In the genomic region with DNA sequence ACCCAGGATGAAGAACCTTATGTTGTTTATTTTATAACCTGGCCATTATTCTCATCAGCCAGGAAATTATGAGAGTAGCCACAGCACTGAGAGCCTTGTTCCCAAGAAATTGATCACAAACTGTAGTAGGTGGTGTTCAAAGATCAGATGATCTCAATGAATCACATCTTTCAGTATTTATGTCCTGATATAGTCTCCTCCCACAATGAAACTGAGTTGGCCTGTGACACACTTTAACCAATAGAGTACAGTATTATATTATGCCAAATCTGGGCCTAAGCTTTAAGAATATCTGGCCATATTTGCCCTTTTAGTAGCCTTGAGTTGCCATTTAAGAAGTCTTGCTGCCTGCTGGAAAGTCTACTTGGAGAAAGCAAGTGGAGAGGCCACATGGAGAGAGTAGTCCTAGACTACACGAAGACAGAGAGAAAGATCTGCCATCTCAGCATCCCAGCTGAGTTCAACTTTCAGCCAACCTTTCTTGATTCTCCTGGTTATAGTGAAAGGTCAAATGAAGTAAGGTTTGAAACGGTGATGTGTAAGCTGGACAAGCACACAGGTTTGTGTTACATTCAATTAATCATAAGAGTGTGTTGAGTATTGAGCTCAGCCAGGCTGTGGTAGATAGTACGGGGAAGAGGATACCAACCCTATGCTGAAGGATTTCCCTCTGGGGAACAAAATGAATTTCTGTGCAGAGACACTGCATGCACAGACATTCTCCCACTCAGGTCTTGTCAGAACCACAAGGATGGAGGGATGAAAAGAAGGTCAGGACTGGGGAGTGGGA, we compare ENCODE assay signal across 23 cellular contexts.
"Had no signal": no experiment of that assay in that cellular context is flagged by ENCODE, and none has a peak within 500 bp of the region (broad histone marks: within the 10 kb centered on the region; RNA-seq: fewer than 3 reads in every experiment).

No MANE protein-coding gene starts in this region.

- H3K36me3 ChIP-seq: ascending aorta, esophagus squamous epithelium, right atrium auricular region, spleen, tibial nerve had no signal

- H3K4me3 Mint-ChIP-seq: activated B cell treated with CpG ODN at 0.5 μM for 24 hours; activated CD8-positive, alpha-beta T cell treated with anti-CD3 and anti-CD28 coated beads for 36 hours; activated naive CD4-positive, alpha-beta T cell treated with anti-CD3 and anti-CD28 coated beads, Interleukin-2, amount 10 ng/mL, durations not matched to agents 7 days and 5 days; activated naive CD8-positive, alpha-beta T cell treated with anti-CD3 and anti-CD28 coated beads, Interleukin-2, amount 10 ng/mL, durations not matched to agents 7 days and 5 days; activated T-cell treated with anti-CD3 and anti-CD28 coated beads, Interleukin-2, amount 50 U/mL, for 4 hours; naive thymus-derived CD4-positive, alpha-beta T cell; neural crest cell; T-helper 2 cell treated with Interferon-gamma antibody and Interleukin-4, amounts not matched to agents 5 μg/mL and 100 μg/mL, for 36 hours had no signal

- DNase-seq: activated B cell treated with CpG ODN at 0.5 μM for 24 hours; activated CD8-positive, alpha-beta T cell treated with anti-CD3 and anti-CD28 coated beads for 36 hours; activated gamma-delta T cell; activated naive CD4-positive, alpha-beta T cell treated with anti-CD3 and anti-CD28 coated beads, Interleukin-2, amount 10 ng/mL, durations not matched to agents 7 days and 5 days; activated naive CD8-positive, alpha-beta T cell treated with anti-CD3 and anti-CD28 coated beads, Interleukin-2, amount 10 ng/mL, durations not matched to agents 7 days and 5 days; activated T-cell treated with anti-CD3 and anti-CD28 coated beads, Interleukin-2, amount 50 U/mL, for 4 hours; central memory CD4-positive, alpha-beta T cell; effector CD8-positive, alpha-beta T cell; esophagus squamous epithelium; glutamatergic neuron; islet precursor cell; left ventricle myocardium superior; naive thymus-derived CD4-positive, alpha-beta T cell; nucleus accumbens; spleen; stimulated activated naive CD4-positive, alpha-beta T cell treated with Interleukin-2 at 50 U/mL for 16 hours; T-helper 1 cell had no signal

- H3K27ac ChIP-seq: esophagus squamous epithelium, parathyroid adenoma, spleen, tibial nerve had no signal

- H3K4me3 ChIP-seq: ascending aorta, esophagus squamous epithelium, right atrium auricular region, spleen, tibial nerve had no signal

- H3K36me3 Mint-ChIP-seq: activated naive CD4-positive, alpha-beta T cell treated with anti-CD3 and anti-CD28 coated beads, Interleukin-2, amount 10 ng/mL, durations not matched to agents 7 days and 5 days; activated naive CD8-positive, alpha-beta T cell treated with anti-CD3 and anti-CD28 coated beads, Interleukin-2, amount 10 ng/mL, durations not matched to agents 7 days and 5 days had no signal

- H3K27me3 Mint-ChIP-seq: activated B cell treated with CpG ODN at 0.5 μM for 24 hours; activated naive CD4-positive, alpha-beta T cell treated with anti-CD3 and anti-CD28 coated beads, Interleukin-2, amount 10 ng/mL, durations not matched to agents 7 days and 5 days; activated naive CD8-positive, alpha-beta T cell treated with anti-CD3 and anti-CD28 coated beads, Interleukin-2, amount 10 ng/mL, durations not matched to agents 7 days and 5 days had no signal

- H3K4me1 Mint-ChIP-seq: activated B cell treated with CpG ODN at 0.5 μM for 24 hours; activated naive CD4-positive, alpha-beta T cell treated with anti-CD3 and anti-CD28 coated beads, Interleukin-2, amount 10 ng/mL, durations not matched to agents 7 days and 5 days; activated naive CD8-positive, alpha-beta T cell treated with anti-CD3 and anti-CD28 coated beads, Interleukin-2, amount 10 ng/mL, durations not matched to agents 7 days and 5 days; naive thymus-derived CD4-positive, alpha-beta T cell; neural crest cell had no signal

- H3K27me3 ChIP-seq: ascending aorta, esophagus squamous epithelium, right atrium auricular region, spleen, tibial nerve had no signal

- ATAC-seq: activated CD8-positive, alpha-beta T cell treated with anti-CD3 and anti-CD28 coated beads for 36 hours; activated T-cell treated with anti-CD3 and anti-CD28 coated beads, Interleukin-2, amount 50 U/mL, for 4 hours; naive thymus-derived CD4-positive, alpha-beta T cell had no signal

- H3K4me1 ChIP-seq: ascending aorta, parathyroid adenoma, right atrium auricular region, spleen, tibial nerve had no signal

- H3K9ac ChIP-seq: parathyroid adenoma had no signal

- H3K27ac Mint-ChIP-seq: activated B cell treated with CpG ODN at 0.5 μM for 24 hours; activated CD8-positive, alpha-beta T cell treated with anti-CD3 and anti-CD28 coated beads for 36 hours; activated naive CD4-positive, alpha-beta T cell treated with anti-CD3 and anti-CD28 coated beads, Interleukin-2, amount 10 ng/mL, durations not matched to agents 7 days and 5 days; activated naive CD8-positive, alpha-beta T cell treated with anti-CD3 and anti-CD28 coated beads, Interleukin-2, amount 10 ng/mL, durations not matched to agents 7 days and 5 days; naive thymus-derived CD4-positive, alpha-beta T cell; T-helper 2 cell treated with Interferon-gamma antibody and Interleukin-4, amounts not matched to agents 5 μg/mL and 100 μg/mL, for 36 hours had no signal
